Comparison of ENCODE assay signal across 8 cellular contexts in genomic region chr3:183637106-183637486, GRCh38. TPM values are rescaled to one million over a fixed set of nuclear protein-coding genes. Genes with fewer than 3 reads are reported as not detected.
DNase-seq lines count a peak whose midpoint lies in the region; ATAC-seq and TF ChIP-seq lines count a peak whose summit lies in the region.

No MANE protein-coding gene starts in this region.

- no peaks in the 10 kb centered on the region for H3K27me3 ChIP-seq in AG04450 (ENCODE audit: control insufficient read depth, insufficient read depth, low read length)
- no peaks in the 10 kb centered on the region for H3K27me3 ChIP-seq in naive thymus-derived CD4-positive, alpha-beta T cell (ENCODE audit: control insufficient read depth in 2 of 2, insufficient read depth in 2 of 2, low read length in 2 of 2)

- peak overlapping the region; percentile 92 to 96 (median 94) for H3K4me3 Mint-ChIP-seq in naive thymus-derived CD4-positive, alpha-beta T cell

- POLR2A ChIA-PET in AG04450 (lab: Yijun Ruan, JAX), result interaction anchor here (1.0 to 1.7 kb wide), 4 partner anchors 9 to 60 kb away, joined by 3 to 13 read pairs (median 3); partner anchors contain the start of gene YEATS2
- POLR2A ChIA-PET in naive thymus-derived CD4-positive, alpha-beta T cell (lab: Charles Lee), result interaction anchor here (0.6 to 4.5 kb wide), 21 partner anchors 8 to 160 kb away, joined by 3 to 41 read pairs (median 5); partner anchors contain the start of genes KLHL6 and YEATS2

- H3K27ac ChIP-seq in AG04450 (ENCODE audit: low read depth, low read length) (peak overlapping the region; percentile 39), KOPT-K1 (ENCODE audit: low read depth, low read length, poor library complexity, severe bottlenecking) (peak overlapping the region; percentile 73), coronary artery (peak overlapping the region; percentile 100)
- H3K27ac ChIP-seq in naive thymus-derived CD4-positive, alpha-beta T cell (ENCODE audit: low read depth, low read length), result peak overlapping the region; percentile 91

- in situ Hi-C loops in KBM-7 (cut with MboI; ENCODE audit: low pct_unique_long_range_greater_than_20kb, low sequenced_read_pairs), result no loop called here

- peak overlapping the region; percentile 89 for H3K4me3 ChIP-seq in AG04450 (ENCODE audit: low read depth, low read length)
- H3K4me3 ChIP-seq in coronary artery, result peak overlapping the region; percentile 100
- peak overlapping the region; percentile 75 for H3K4me3 ChIP-seq in naive thymus-derived CD4-positive, alpha-beta T cell (ENCODE audit: low read length)

- no peaks in the 10 kb centered on the region for H3K27me3 Mint-ChIP-seq in naive thymus-derived CD4-positive, alpha-beta T cell

- peak overlapping the region; percentile 78 to 98 (median 95) for H3K27ac Mint-ChIP-seq in naive thymus-derived CD4-positive, alpha-beta T cell

- peaks cover 0 to 10% (median 6%) of the 10 kb centered on the region in 5 donors for H3K36me3 Mint-ChIP-seq in naive thymus-derived CD4-positive, alpha-beta T cell

- TF ChIP-seq CTCF in AG04450 (IDR thresholded peaks at IDR 0.05; ENCODE audit: low read depth, low read length) (no peak), coronary artery (IDR thresholded peaks at IDR 0.05) (no peak)

- H3K36me3 ChIP-seq in KOPT-K1 (ENCODE audit: insufficient read depth, low read length), result no peaks in the 10 kb centered on the region
- H3K36me3 ChIP-seq in naive thymus-derived CD4-positive, alpha-beta T cell (ENCODE audit: control insufficient read depth in 2 of 3, insufficient read depth in 3 of 3, low read length in 3 of 3), result peaks cover 0 to 9% (median 0%) of the 10 kb centered on the region in 3 experiments

- CTCF ChIA-PET in AG04450 (lab: Charles Lee), result interaction anchor here (1.7 kb wide), 1 partner anchor 130 kb away, joined by 7 read pairs; no protein-coding TSS in a partner anchor
- CTCF ChIA-PET in naive thymus-derived CD4-positive, alpha-beta T cell (lab: Charles Lee), result interaction anchor here (0.5 to 1.0 kb wide), 2 partner anchors 22 to 60 kb away, joined by 3 to 4 read pairs; partner anchors contain the start of gene YEATS2

- intact Hi-C loops in naive thymus-derived CD4-positive, alpha-beta T cell (cut with micrococcal nuclease), result loop anchor here (2.0 to 10.0 kb wide), 16 partner anchors 16 to 1178 kb away; partner anchors contain the start of genes AP2M1 (in 2 of the 2), VPS8 (in 2 of the 2), ABCC5 (in 1 of the 2) and ATP11B (in 1 of the 2)

- DNase-seq in AG04450 (ENCODE audit: low read depth, low spot score) (no peak), coronary artery (ENCODE audit: low spot score) (no peak), NCI-H1694 treated with DMSO at 0.1 percent for 48 hours (lab: John Stamatoyannopoulos, UW) (no peak), iPS-NIHi7 (ENCODE audit: extremely low spot score) (no peak), KBM-7 (no peak), hippocampal formation (lab: John Stamatoyannopoulos, UW) (no peak)
- no peak for DNase-seq in naive thymus-derived CD4-positive, alpha-beta T cell

- no peak for ATAC-seq in naive thymus-derived CD4-positive, alpha-beta T cell

- peaks cover 24 to 57% (median 39%) of the 10 kb centered on the region in 7 donors for H3K4me1 Mint-ChIP-seq in naive thymus-derived CD4-positive, alpha-beta T cell

- no peaks in the 10 kb centered on the region for H3K9me3 Mint-ChIP-seq in naive thymus-derived CD4-positive, alpha-beta T cell

- H3K9me3 ChIP-seq in AG04450 (ENCODE audit: control insufficient read depth, insufficient read depth, low read length), result no peaks in the 10 kb centered on the region; the same call in 1 of the 2 replicates
- H3K9me3 ChIP-seq in KOPT-K1 (ENCODE audit: insufficient read depth, low read length, poor library complexity, severe bottlenecking), result no peaks in the 10 kb centered on the region
- H3K9me3 ChIP-seq in naive thymus-derived CD4-positive, alpha-beta T cell (ENCODE audit: control insufficient read depth in 2 of 3, low read length in 3 of 3), result no peaks in the 10 kb centered on the region

- peaks cover 15 to 27% of the 10 kb centered on the region in 2 donors for H3K4me1 ChIP-seq in naive thymus-derived CD4-positive, alpha-beta T cell (ENCODE audit: control insufficient read depth in 2 of 2, insufficient read depth in 2 of 2, low read length in 2 of 2)

RNA-seq across cellular contexts. Expression of gene KLHL24, which starts 1.7 kb away (rescaled TPM):
- 26.4 and 33.6 TPM in 2 replicates for polyA plus RNA-seq in AG04450 (2011; rRNA removed)
- 45.5 and 83.9 TPM in 2 replicates for polyA minus RNA-seq in AG04450 (2011; rRNA and poly(A)+ RNA removed)
- total RNA-seq in naive thymus-derived CD4-positive, alpha-beta T cell, result 100 to 1,000 TPM in 4 of 5 experiments, 10 to 100 TPM in 1; 25.3 to 161 (median 129) TPM
- 10 to 100 TPM; 57.8 to 59.6 TPM for polyA plus RNA-seq in naive thymus-derived CD4-positive, alpha-beta T cell

Comparison
In these comparisons a context has a peak if more than half of its experiments do, and no peak if none do; other contexts are left out.
1. H3K27ac ChIP-seq: peak in every context shown above with its lines; median percentile 100 in coronary artery; 91 in naive thymus-derived CD4-positive, alpha-beta T cell; 73 in KOPT-K1; 39 in AG04450.